ENCODE assay signal across 9 cellular contexts in genomic region chr11:9688716-9689511, GRCh38. TPM values are rescaled to one million over a fixed set of nuclear protein-coding genes. Genes with fewer than 3 reads are reported as not detected.
DNase-seq lines count a peak whose midpoint lies in the region; ATAC-seq and TF ChIP-seq lines count a peak whose summit lies in the region.
"Had no signal": no experiment of that assay in that cellular context is flagged by ENCODE, and none has a peak within 500 bp of the region (broad histone marks: within the 10 kb centered on the region; RNA-seq: fewer than 3 reads in every experiment).

No MANE protein-coding gene starts in this region.

- no peaks in the 10 kb centered on the region for H3K9me3 ChIP-seq in AG04450 (ENCODE audit: control insufficient read depth, insufficient read depth, low read length)

- H3K9me3 Mint-ChIP-seq in naive thymus-derived CD8-positive, alpha-beta T cell, result no peaks in the 10 kb centered on the region
- H3K9me3 Mint-ChIP-seq: nephron had no signal

- no peak overlapping the region for H3K27ac ChIP-seq in AG04450 (ENCODE audit: low read depth, low read length)

- peaks cover 0 to 37% (median 0%) of the 10 kb centered on the region in 4 donors for H3K4me1 Mint-ChIP-seq in naive thymus-derived CD8-positive, alpha-beta T cell
- H3K4me1 Mint-ChIP-seq: nephron had no signal

- H3K27me3 Mint-ChIP-seq in naive thymus-derived CD8-positive, alpha-beta T cell, result no peaks in the 10 kb centered on the region

- TF ChIP-seq CTCF in AG04450 (IDR thresholded peaks at IDR 0.05; ENCODE audit: low read depth, low read length) (no peak), epithelial cell of esophagus (IDR thresholded peaks at IDR 0.05; ENCODE audit: insufficient read depth, low read depth, low read length, missing control alignments) (no peak), GM10266 (IDR thresholded peaks at IDR 0.05; ENCODE audit: control insufficient read depth, insufficient read depth, low read depth, missing control alignments) (no peak)

- H3K36me3 Mint-ChIP-seq in naive thymus-derived CD8-positive, alpha-beta T cell, result no peaks in the 10 kb centered on the region

- no peak overlapping the region; the same call in 1 of the 2 replicates for H3K4me3 ChIP-seq in AG04450 (ENCODE audit: low read depth, low read length)
- no peak overlapping the region for H3K4me3 ChIP-seq in epithelial cell of esophagus (ENCODE audit: low read length)

- POLR2A ChIA-PET in AG04450 (lab: Yijun Ruan, JAX), result interaction anchor here (0.6 to 1.4 kb wide), 3 partner anchors 69 to 229 kb away, joined by 3 to 4 read pairs (median 3); partner anchors contain the start of gene ZNF143
- POLR2A ChIA-PET in naive thymus-derived CD8-positive, alpha-beta T cell (lab: Charles Lee), result interaction anchor here (0.9 kb wide), 1 partner anchor 74 kb away, joined by 3 read pairs; no protein-coding TSS in a partner anchor

- H3K27me3 ChIP-seq in AG04450 (ENCODE audit: control insufficient read depth, insufficient read depth, low read length), result no peaks in the 10 kb centered on the region

- H3K27ac Mint-ChIP-seq in naive thymus-derived CD8-positive, alpha-beta T cell, result no peak overlapping the region
- H3K27ac Mint-ChIP-seq: nephron had no signal

- no peak overlapping the region for H3K4me3 Mint-ChIP-seq in naive thymus-derived CD8-positive, alpha-beta T cell
- H3K4me3 Mint-ChIP-seq: nephron had no signal

- DNase-seq in AG04450 (ENCODE audit: low read depth, low spot score), result peak; percentile 39
- peak; percentile 76 for DNase-seq in OCI-M1 (lab: John Stamatoyannopoulos, UW)
- DNase-seq in epithelial cell of esophagus (ENCODE audit: low read depth), result peak; percentile 76
- DNase-seq in naive thymus-derived CD8-positive, alpha-beta T cell, result peak in 1 of 10 donors; percentile 28
- no peak for DNase-seq in GM10266 (ENCODE audit: extremely low spot score)
- no peak for DNase-seq in OCI-M2 (lab: John Stamatoyannopoulos, UW; ENCODE audit: unreplicated experiment)

- ATAC-seq in GM18870 (IDR thresholded peaks at IDR 0.05; ENCODE audit: unreplicated experiment) (peak; percentile 67), HG03039 (IDR thresholded peaks at IDR 0.05; ENCODE audit: unreplicated experiment) (peak; percentile 59)
- ATAC-seq in naive thymus-derived CD8-positive, alpha-beta T cell, result peak; percentile 61 to 80

- CTCF ChIA-PET in AG04450 (lab: Charles Lee), result no interaction called here

RNA-seq across cellular contexts. Expression of gene SWAP70, which starts 25.0 kb away (rescaled TPM):
- polyA plus RNA-seq in AG04450 (2011; rRNA removed), result 20.9 and 24.6 TPM in 2 replicates
- 15.4 and 20.1 TPM in 2 replicates for polyA minus RNA-seq in AG04450 (2011; rRNA and poly(A)+ RNA removed)
- 10 to 100 TPM; 13.1 to 13.7 TPM for total RNA-seq in naive thymus-derived CD8-positive, alpha-beta T cell
- polyA plus RNA-seq in naive thymus-derived CD8-positive, alpha-beta T cell, result 1 to 10 TPM; 2.7 to 4.9 (median 4.5) TPM

Comparison
In these comparisons a context has a peak if more than half of its experiments do, and no peak if none do; other contexts are left out.
1. DNase-seq: peak in AG04450 (single experiment), OCI-M1 (single experiment) and epithelial cell of esophagus (single experiment); none in GM10266 (single experiment) and OCI-M2 (single experiment).
2. Peak in every context shown above with its lines, with median percentiles within 50 percentile points of each other: ATAC-seq.